1 cellular context compared by ENCODE assay signal in the genomic region with DNA sequence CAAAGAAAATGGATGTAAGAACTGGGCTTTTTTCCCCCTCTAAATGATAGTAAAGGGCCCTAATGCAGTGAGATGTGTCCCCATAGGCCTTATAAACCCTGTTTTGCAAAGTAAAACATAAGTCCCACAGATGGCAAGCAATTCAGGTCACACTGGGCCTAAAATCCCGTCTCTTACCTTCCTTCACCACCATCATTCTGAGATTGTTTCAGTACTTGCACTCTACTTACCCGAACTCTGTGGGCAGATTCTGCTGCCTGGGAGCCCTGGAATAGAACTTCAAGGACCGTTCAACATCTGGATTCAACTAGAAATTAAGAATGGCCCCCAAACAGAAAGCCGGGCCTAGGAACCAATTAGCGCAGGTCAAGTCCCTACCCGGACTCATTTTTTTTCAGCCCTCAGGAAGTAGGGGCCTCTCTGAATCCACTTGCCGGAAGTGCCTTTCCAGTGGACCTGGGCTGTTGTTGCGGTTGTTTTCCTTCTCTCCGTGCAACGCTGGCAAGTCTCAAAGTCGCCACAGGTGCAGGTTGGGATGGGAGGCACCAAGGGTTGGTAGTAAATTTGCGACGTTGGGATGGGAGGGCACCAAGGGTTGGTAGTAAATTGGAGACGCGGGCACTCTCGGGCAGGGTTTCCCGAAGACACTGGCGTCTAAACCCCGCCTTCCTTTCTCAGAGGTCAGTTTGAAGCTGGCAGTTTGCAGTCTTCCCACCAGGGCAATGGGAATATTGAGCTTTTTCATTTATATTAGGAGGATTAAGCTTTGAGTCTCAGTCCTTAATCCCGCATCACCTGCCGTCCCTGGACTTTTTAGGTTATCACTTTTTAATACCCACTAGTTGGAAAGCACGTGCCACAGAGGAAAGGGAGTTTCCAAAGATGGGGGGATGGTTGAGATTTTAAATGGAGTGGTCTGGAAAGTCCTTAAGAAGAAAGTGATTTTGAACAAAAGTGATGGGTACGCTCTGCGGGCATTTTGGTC.
TF ChIP-seq lines count a peak whose summit lies in the region.

A gene with protein sequence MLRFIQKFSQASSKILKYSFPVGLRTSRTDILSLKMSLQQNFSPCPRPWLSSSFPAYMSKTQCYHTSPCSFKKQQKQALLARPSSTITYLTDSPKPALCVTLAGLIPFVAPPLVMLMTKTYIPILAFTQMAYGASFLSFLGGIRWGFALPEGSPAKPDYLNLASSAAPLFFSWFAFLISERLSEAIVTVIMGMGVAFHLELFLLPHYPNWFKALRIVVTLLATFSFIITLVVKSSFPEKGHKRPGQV (plus strand): TSS at position 429 of the 985 bp plus-strand sequence. CDS start 2,888 bp downstream, outside the sequence.

TF ChIP-seq in K562, 482 proteins besides CTCF, POLR2A, EP300 and RAD21 (continued from another document and continues in another):
- TF ChIP-seq, protein P1, sequence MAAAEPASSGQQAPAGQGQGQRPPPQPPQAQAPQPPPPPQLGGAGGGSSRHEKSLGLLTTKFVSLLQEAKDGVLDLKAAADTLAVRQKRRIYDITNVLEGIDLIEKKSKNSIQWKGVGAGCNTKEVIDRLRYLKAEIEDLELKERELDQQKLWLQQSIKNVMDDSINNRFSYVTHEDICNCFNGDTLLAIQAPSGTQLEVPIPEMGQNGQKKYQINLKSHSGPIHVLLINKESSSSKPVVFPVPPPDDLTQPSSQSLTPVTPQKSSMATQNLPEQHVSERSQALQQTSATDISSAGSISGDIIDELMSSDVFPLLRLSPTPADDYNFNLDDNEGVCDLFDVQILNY (CRISPR knock-in tag; IDR thresholded peaks at IDR 0.05) = peak; percentile 70; the same call in 1 of the 2 replicates
- TF ChIP-seq, protein P2, sequence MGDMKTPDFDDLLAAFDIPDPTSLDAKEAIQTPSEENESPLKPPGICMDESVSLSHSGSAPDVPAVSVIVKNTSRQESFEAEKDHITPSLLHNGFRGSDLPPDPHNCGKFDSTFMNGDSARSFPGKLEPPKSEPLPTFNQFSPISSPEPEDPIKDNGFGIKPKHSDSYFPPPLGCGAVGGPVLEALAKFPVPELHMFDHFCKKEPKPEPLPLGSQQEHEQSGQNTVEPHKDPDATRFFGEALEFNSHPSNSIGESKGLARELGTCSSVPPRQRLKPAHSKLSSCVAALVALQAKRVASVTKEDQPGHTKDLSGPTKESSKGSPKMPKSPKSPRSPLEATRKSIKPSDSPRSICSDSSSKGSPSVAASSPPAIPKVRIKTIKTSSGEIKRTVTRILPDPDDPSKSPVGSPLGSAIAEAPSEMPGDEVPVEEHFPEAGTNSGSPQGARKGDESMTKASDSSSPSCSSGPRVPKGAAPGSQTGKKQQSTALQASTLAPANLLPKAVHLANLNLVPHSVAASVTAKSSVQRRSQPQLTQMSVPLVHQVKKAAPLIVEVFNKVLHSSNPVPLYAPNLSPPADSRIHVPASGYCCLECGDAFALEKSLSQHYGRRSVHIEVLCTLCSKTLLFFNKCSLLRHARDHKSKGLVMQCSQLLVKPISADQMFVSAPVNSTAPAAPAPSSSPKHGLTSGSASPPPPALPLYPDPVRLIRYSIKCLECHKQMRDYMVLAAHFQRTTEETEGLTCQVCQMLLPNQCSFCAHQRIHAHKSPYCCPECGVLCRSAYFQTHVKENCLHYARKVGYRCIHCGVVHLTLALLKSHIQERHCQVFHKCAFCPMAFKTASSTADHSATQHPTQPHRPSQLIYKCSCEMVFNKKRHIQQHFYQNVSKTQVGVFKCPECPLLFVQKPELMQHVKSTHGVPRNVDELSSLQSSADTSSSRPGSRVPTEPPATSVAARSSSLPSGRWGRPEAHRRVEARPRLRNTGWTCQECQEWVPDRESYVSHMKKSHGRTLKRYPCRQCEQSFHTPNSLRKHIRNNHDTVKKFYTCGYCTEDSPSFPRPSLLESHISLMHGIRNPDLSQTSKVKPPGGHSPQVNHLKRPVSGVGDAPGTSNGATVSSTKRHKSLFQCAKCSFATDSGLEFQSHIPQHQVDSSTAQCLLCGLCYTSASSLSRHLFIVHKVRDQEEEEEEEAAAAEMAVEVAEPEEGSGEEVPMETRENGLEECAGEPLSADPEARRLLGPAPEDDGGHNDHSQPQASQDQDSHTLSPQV (IDR thresholded peaks at IDR 0.05) = no peak
- peak in 1 of 2 experiments; percentile 22; a peak in 1 of 4 replicates for TF ChIP-seq SIX5 (IDR thresholded peaks at IDR 0.05; ENCODE audit: borderline replicate concordance in 1 of 2, insufficient read depth in 1 of 2, low read depth in 1 of 2, low read length in 2 of 2)
- TF ChIP-seq DACH1 (IDR thresholded peaks at IDR 0.05; ENCODE audit: partially characterized antibody) = peak; percentile 50
- no peak for TF ChIP-seq NONO (IDR thresholded peaks at IDR 0.05; ENCODE audit: low read depth in 2 of 2, low read length in 1 of 2)
- peak; percentile 98 for TF ChIP-seq ZEB2 (IDR thresholded peaks at IDR 0.05)
- TF ChIP-seq CXXC5 (CRISPR knock-in tag; IDR thresholded peaks at IDR 0.05) = peak; percentile 60
- TF ChIP-seq NR1H2 (CRISPR knock-in tag; IDR thresholded peaks at IDR 0.05) = no peak
- TF ChIP-seq, protein P3, sequence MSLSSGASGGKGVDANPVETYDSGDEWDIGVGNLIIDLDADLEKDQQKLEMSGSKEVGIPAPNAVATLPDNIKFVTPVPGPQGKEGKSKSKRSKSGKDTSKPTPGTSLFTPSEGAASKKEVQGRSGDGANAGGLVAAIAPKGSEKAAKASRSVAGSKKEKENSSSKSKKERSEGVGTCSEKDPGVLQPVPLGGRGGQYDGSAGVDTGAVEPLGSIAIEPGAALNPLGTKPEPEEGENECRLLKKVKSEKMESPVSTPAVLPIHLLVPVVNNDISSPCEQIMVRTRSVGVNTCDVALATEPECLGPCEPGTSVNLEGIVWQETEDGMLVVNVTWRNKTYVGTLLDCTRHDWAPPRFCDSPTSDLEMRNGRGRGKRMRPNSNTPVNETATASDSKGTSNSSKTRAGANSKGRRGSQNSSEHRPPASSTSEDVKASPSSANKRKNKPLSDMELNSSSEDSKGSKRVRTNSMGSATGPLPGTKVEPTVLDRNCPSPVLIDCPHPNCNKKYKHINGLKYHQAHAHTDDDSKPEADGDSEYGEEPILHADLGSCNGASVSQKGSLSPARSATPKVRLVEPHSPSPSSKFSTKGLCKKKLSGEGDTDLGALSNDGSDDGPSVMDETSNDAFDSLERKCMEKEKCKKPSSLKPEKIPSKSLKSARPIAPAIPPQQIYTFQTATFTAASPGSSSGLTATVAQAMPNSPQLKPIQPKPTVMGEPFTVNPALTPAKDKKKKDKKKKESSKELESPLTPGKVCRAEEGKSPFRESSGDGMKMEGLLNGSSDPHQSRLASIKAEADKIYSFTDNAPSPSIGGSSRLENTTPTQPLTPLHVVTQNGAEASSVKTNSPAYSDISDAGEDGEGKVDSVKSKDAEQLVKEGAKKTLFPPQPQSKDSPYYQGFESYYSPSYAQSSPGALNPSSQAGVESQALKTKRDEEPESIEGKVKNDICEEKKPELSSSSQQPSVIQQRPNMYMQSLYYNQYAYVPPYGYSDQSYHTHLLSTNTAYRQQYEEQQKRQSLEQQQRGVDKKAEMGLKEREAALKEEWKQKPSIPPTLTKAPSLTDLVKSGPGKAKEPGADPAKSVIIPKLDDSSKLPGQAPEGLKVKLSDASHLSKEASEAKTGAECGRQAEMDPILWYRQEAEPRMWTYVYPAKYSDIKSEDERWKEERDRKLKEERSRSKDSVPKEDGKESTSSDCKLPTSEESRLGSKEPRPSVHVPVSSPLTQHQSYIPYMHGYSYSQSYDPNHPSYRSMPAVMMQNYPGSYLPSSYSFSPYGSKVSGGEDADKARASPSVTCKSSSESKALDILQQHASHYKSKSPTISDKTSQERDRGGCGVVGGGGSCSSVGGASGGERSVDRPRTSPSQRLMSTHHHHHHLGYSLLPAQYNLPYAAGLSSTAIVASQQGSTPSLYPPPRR (CRISPR knock-in tag; IDR thresholded peaks at IDR 0.05; ENCODE audit: borderline replicate concordance) = no peak
- TF ChIP-seq NFATC3 (IDR thresholded peaks at IDR 0.05) = no peak
- 0 out of 2 replicates have a peak, but pooled peaks have one; percentile 71 for TF ChIP-seq POLR2H (tag; IDR thresholded peaks at IDR 0.05; ENCODE audit: low read depth)
- TF ChIP-seq EGR1 (conservative IDR thresholded peaks at IDR 0.05) = no peak
- peak; percentile 74 for TF ChIP-seq KDM5B (IDR thresholded peaks at IDR 0.05; ENCODE audit: insufficient replicate concordance, low read depth, low read length)
- 0 out of 2 replicates have a peak, but pooled peaks have one; percentile 45 for TF ChIP-seq LARP7 (IDR thresholded peaks at IDR 0.05)
- TF ChIP-seq RAD51 (IDR thresholded peaks at IDR 0.05; ENCODE audit: borderline replicate concordance, low read depth) = no peak
- no peak for TF ChIP-seq CEBPB (tag; IDR thresholded peaks at IDR 0.05)
- TF ChIP-seq ZNF717 (CRISPR knock-in tag; IDR thresholded peaks at IDR 0.05) = no peak
- TF ChIP-seq PTRF (tag; IDR thresholded peaks at IDR 0.05) = no peak
- TF ChIP-seq NFIC (IDR thresholded peaks at IDR 0.05) = peak; percentile 50
- TF ChIP-seq KLF10 (CRISPR knock-in tag; IDR thresholded peaks at IDR 0.05) = no peak
- TF ChIP-seq RB1 (IDR thresholded peaks at IDR 0.05; ENCODE audit: low read depth) = peak; percentile 78
- no peak for TF ChIP-seq ZNF785 (CRISPR knock-in tag; IDR thresholded peaks at IDR 0.05)
- TF ChIP-seq CHD4 (IDR thresholded peaks at IDR 0.05; ENCODE audit: insufficient read depth, insufficient replicate concordance, low read depth, low read length, poor library complexity, severe bottlenecking) = no peak
- no peak for TF ChIP-seq CBFA2T2 (conservative IDR thresholded peaks at IDR 0.05)
- no peak for TF ChIP-seq GATA2 (CRISPR knock-in tag; IDR thresholded peaks at IDR 0.05)
- peak in 1 of 2 experiments; percentile 98; a peak in 2 of 4 replicates for TF ChIP-seq TRIM24 (IDR thresholded peaks at IDR 0.05)
- no peak for TF ChIP-seq ZNF79 (CRISPR knock-in tag; IDR thresholded peaks at IDR 0.05; ENCODE audit: low read depth)
- TF ChIP-seq MIER1 (IDR thresholded peaks at IDR 0.05; ENCODE audit: low read depth) = 0 out of 2 replicates have a peak, but pooled peaks have one; percentile 60
- no peak for TF ChIP-seq SAFB (IDR thresholded peaks at IDR 0.05; ENCODE audit: borderline replicate concordance, low read depth, low read length)
- no peak; a peak in 1 of 3 replicates for TF ChIP-seq CBX3 (IDR thresholded peaks at IDR 0.05; ENCODE audit: borderline replicate concordance in 1 of 2, low read length in 2 of 2)
- TF ChIP-seq, protein P4, sequence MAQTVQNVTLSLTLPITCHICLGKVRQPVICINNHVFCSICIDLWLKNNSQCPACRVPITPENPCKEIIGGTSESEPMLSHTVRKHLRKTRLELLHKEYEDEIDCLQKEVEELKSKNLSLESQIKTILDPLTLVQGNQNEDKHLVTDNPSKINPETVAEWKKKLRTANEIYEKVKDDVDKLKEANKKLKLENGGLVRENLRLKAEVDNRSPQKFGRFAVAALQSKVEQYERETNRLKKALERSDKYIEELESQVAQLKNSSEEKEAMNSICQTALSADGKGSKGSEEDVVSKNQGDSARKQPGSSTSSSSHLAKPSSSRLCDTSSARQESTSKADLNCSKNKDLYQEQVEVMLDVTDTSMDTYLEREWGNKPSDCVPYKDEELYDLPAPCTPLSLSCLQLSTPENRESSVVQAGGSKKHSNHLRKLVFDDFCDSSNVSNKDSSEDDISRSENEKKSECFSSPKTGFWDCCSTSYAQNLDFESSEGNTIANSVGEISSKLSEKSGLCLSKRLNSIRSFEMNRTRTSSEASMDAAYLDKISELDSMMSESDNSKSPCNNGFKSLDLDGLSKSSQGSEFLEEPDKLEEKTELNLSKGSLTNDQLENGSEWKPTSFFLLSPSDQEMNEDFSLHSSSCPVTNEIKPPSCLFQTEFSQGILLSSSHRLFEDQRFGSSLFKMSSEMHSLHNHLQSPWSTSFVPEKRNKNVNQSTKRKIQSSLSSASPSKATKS (CRISPR knock-in tag; IDR thresholded peaks at IDR 0.05) = no peak
- TF ChIP-seq HDAC2 (IDR thresholded peaks at IDR 0.05) = peak; percentile 91
- TF ChIP-seq MAZ (CRISPR knock-in tag; conservative IDR thresholded peaks at IDR 0.05 in 1 of 2, IDR thresholded peaks at IDR 0.05 in 1 of 2) = peak; percentile 63 to 97
- no peak for TF ChIP-seq EZH2 (IDR thresholded peaks at IDR 0.05; ENCODE audit: borderline replicate concordance, low read depth, low read length)
- peak; percentile 89 for TF ChIP-seq EP400 (IDR thresholded peaks at IDR 0.05)
- TF ChIP-seq, protein P5, sequence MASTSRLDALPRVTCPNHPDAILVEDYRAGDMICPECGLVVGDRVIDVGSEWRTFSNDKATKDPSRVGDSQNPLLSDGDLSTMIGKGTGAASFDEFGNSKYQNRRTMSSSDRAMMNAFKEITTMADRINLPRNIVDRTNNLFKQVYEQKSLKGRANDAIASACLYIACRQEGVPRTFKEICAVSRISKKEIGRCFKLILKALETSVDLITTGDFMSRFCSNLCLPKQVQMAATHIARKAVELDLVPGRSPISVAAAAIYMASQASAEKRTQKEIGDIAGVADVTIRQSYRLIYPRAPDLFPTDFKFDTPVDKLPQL (IDR thresholded peaks at IDR 0.05; ENCODE audit: extremely low read depth, insufficient read length) = peak; percentile 60
- no peak for TF ChIP-seq ZSCAN29 (IDR thresholded peaks at IDR 0.05)
- TF ChIP-seq PHB (CRISPR knock-in tag; IDR thresholded peaks at IDR 0.05) = no peak; the same call in 1 of the 2 replicates
- TF ChIP-seq GTF2F1 (IDR thresholded peaks at IDR 0.05; ENCODE audit: low read depth, low read length) = peak; percentile 91; the same call in 1 of the 2 replicates
- TF ChIP-seq DPF2 (IDR thresholded peaks at IDR 0.05) = peak; percentile 10; the same call in 1 of the 2 replicates
- TF ChIP-seq SRSF7 (optimal IDR thresholded peaks at IDR 0.05; ENCODE audit: low read depth, low read length) = no peak
- no peak; a peak in 2 of 4 replicates for TF ChIP-seq SIN3A (IDR thresholded peaks at IDR 0.05; ENCODE audit: borderline replicate concordance in 2 of 2, control insufficient read depth in 1 of 2, low read depth in 2 of 2, low read length in 2 of 2)
- 0 out of 2 replicates have a peak, but pooled peaks have one; percentile 51 for TF ChIP-seq HIVEP1 (CRISPR knock-in tag; IDR thresholded peaks at IDR 0.05)
- no peak for TF ChIP-seq HMG20A (CRISPR knock-in tag; conservative IDR thresholded peaks at IDR 0.05)
- TF ChIP-seq C11orf30 (IDR thresholded peaks at IDR 0.05; ENCODE audit: low read depth) = peak; percentile 94
- no peak for TF ChIP-seq CCNT2 (IDR thresholded peaks at IDR 0.05; ENCODE audit: borderline replicate concordance, extremely low read depth, insufficient read length, low read depth, low read length)
- TF ChIP-seq TRIM28 (IDR thresholded peaks at IDR 0.05) = no peak; the same call in 1 of the 2 replicates
- TF ChIP-seq PTTG1 (tag; IDR thresholded peaks at IDR 0.05; ENCODE audit: low read depth) = no peak
- no peak for TF ChIP-seq SPI1 (IDR thresholded peaks at IDR 0.05; ENCODE audit: borderline replicate concordance, low read depth, low read length)
- TF ChIP-seq ZNF3 (CRISPR knock-in tag; IDR thresholded peaks at IDR 0.05) = no peak
- no peak for TF ChIP-seq ZNF695 (CRISPR knock-in tag; IDR thresholded peaks at IDR 0.05)
- peak; percentile 15 to 80; a peak in 2 of 4 replicates for TF ChIP-seq TEAD1 (CRISPR knock-in tag; IDR thresholded peaks at IDR 0.05)
- TF ChIP-seq TCF7L2 (IDR thresholded peaks at IDR 0.05; ENCODE audit: low read depth, low read length) = no peak
- no peak for TF ChIP-seq SP2 (IDR thresholded peaks at IDR 0.05; ENCODE audit: extremely low read depth, low read depth, low read length, poor library complexity, severe bottlenecking)
- 0 out of 2 replicates have a peak, but pooled peaks have one; percentile 26 for TF ChIP-seq ZNF707 (CRISPR knock-in tag; conservative IDR thresholded peaks at IDR 0.05)
- no peak for TF ChIP-seq SMARCB1 (IDR thresholded peaks at IDR 0.05; ENCODE audit: insufficient read length, low read depth)
